ENCODE assay signal across 21 cellular contexts in genomic region chr1:162321809-162322422, GRCh38. TPM values are rescaled to one million over a fixed set of nuclear protein-coding genes. Genes with fewer than 3 reads are reported as not detected.
DNase-seq lines count a peak whose midpoint lies in the region; ATAC-seq and TF ChIP-seq lines count a peak whose summit lies in the region.
"Had no signal": no experiment of that assay in that cellular context is flagged by ENCODE, and none has a peak within 500 bp of the region (broad histone marks: within the 10 kb centered on the region; RNA-seq: fewer than 3 reads in every experiment).

No MANE protein-coding gene starts in this region.

- 84 to 92% methylated on average over 5 to 6 of the region's 6 CpGs for WGBS in transverse colon (ENCODE audit: low coverage in 1 of 2), 2 donors

- ATAC-seq in left lobe of liver (peak; percentile 44), T-helper 17 cell (no peak)

- H3K27me3 ChIP-seq in colonic mucosa = no peaks in the 10 kb centered on the region
- H3K27me3 ChIP-seq in transverse colon = no peaks in the 10 kb centered on the region
- H3K27me3 ChIP-seq: BE2C had no signal

- no peak overlapping the region for H3K4me3 Mint-ChIP-seq in T-helper 17 cell
- H3K4me3 Mint-ChIP-seq: CD4-positive, CD25-positive, alpha-beta regulatory T cell; CD8-positive, alpha-beta memory T cell had no signal

- H3K4me3 ChIP-seq in colonic mucosa = no peak overlapping the region
- no peak overlapping the region for H3K4me3 ChIP-seq in transverse colon
- H3K4me3 ChIP-seq: GM23248 had no signal

- no peaks in the 10 kb centered on the region for H3K9me3 ChIP-seq in colonic mucosa
- no peaks in the 10 kb centered on the region for H3K9me3 ChIP-seq in transverse colon
- H3K9me3 ChIP-seq in T-helper 17 cell (ENCODE audit: control insufficient read depth, low read length, poor library complexity, severe bottlenecking) = no peaks in the 10 kb centered on the region
- H3K9me3 ChIP-seq: BE2C had no signal

- peaks cover 5% of the 10 kb centered on the region for H3K36me3 Mint-ChIP-seq in T-helper 17 cell (ENCODE audit: low read depth)
- H3K36me3 Mint-ChIP-seq: CD4-positive, CD25-positive, alpha-beta regulatory T cell; CD8-positive, alpha-beta memory T cell had no signal

- DNase-seq in HuH-7 (ENCODE audit: low spot score) (peak; percentile 9), colonic mucosa (peak; percentile 39), left lobe of liver (ENCODE audit: low spot score) (no peak), transverse colon (peak; percentile 20), T-helper 17 cell (no peak), NCI-H2196 (lab: John Stamatoyannopoulos, UW; ENCODE audit: unreplicated experiment) (no peak)
- DNase-seq in stimulated activated CD4-positive, alpha-beta T cell treated with anti-CD3 and anti-CD28 coated beads, Interleukin-1b, Interleukin-23, amount 100 ng/mL, for 48 hours = no peak
- DNase-seq: 8988T; BE2C; C1 segment of cervical spinal cord; CD4-positive, CD25-positive, alpha-beta regulatory T cell; CD8-positive, alpha-beta memory T cell; COR-L47; DMS153; DMS79; GDM1; GM23248; HCEC 1CT had no signal

- H3K27ac ChIP-seq in colonic mucosa (no peak overlapping the region), transverse colon (no peak overlapping the region)
- H3K27ac ChIP-seq: GM23248, HL-60 had no signal

- no peak overlapping the region for H3K27ac Mint-ChIP-seq in T-helper 17 cell
- H3K27ac Mint-ChIP-seq: CD4-positive, CD25-positive, alpha-beta regulatory T cell; CD8-positive, alpha-beta memory T cell had no signal

- H3K9ac ChIP-seq in colonic mucosa (ENCODE audit: low read depth in 2 of 2, low read length in 2 of 2) = no peak overlapping the region
- H3K9ac ChIP-seq: GM23248 had no signal

- H3K27me3 Mint-ChIP-seq in T-helper 17 cell = peaks cover 62% of the 10 kb centered on the region

- H3K4me1 Mint-ChIP-seq in T-helper 17 cell = peaks cover 2% of the 10 kb centered on the region
- H3K4me1 Mint-ChIP-seq: CD4-positive, CD25-positive, alpha-beta regulatory T cell; CD8-positive, alpha-beta memory T cell had no signal

- intact Hi-C loops in colonic mucosa (cut with DNase I) (no loop called here), transverse colon (cut with DNase I; ENCODE audit: low total_unique reads) (no loop called here)

- TF ChIP-seq POLR2A in transverse colon (IDR thresholded peaks at IDR 0.05) = no peak

- H3K4me1 ChIP-seq in colonic mucosa = no peaks in the 10 kb centered on the region
- H3K4me1 ChIP-seq in transverse colon = no peaks in the 10 kb centered on the region
- H3K4me1 ChIP-seq: BE2C had no signal

- H3K36me3 ChIP-seq in colonic mucosa (no peaks in the 10 kb centered on the region), transverse colon (no peaks in the 10 kb centered on the region)
- H3K36me3 ChIP-seq: BE2C had no signal

- TF ChIP-seq CTCF in colonic mucosa (IDR thresholded peaks at IDR 0.05) = no peak
- peak in 1 of 5 experiments; percentile 21 for TF ChIP-seq CTCF in transverse colon (IDR thresholded peaks at IDR 0.05)

- no peak for TF ChIP-seq EP300 in transverse colon (IDR thresholded peaks at IDR 0.05; ENCODE audit: low read depth)

- in situ Hi-C loops in transverse colon (cut with MboI; ENCODE audit: low pct_ligation_motif_present in 1 of 4, low pct_unique_long_range_greater_than_20kb in 1 of 4, low sequenced_read_pairs in 3 of 4) = no loop called here

RNA-seq across cellular contexts. Expression of gene SPATA46, which starts 54.7 kb away (rescaled TPM):
- total RNA-seq in colonic mucosa (not detected), left lobe of liver (not detected), transverse colon (not detected), T-helper 17 cell (not detected)
- total RNA-seq: CD4-positive, CD25-positive, alpha-beta regulatory T cell; CD8-positive, alpha-beta memory T cell; Daoy; GM23248; HT1080 had no signal

RNA-seq across cellular contexts. Expression of gene C1orf226, which starts 59.6 kb away (rescaled TPM):
- total RNA-seq in colonic mucosa (10 to 100 TPM; 26.9 to 54.0 TPM), left lobe of liver (50.4 TPM), transverse colon (10 to 100 TPM; 13.1 to 20.3 (median 16.7) TPM), T-helper 17 cell (not detected)

Comparison
In these comparisons a context has a peak if more than half of its experiments do, and no peak if none do; other contexts are left out.
1. DNase-seq: peak in HuH-7 (single experiment), colonic mucosa (single experiment) and transverse colon (single experiment); none in left lobe of liver (single experiment), T-helper 17 cell (0 of 3), NCI-H2196 (single experiment) and stimulated activated CD4-positive, alpha-beta T cell treated with anti-CD3 and anti-CD28 coated beads, Interleukin-1b, Interleukin-23, amount 100 ng/mL, for 48 hours (single experiment).
2. RNA of gene C1orf226, which starts 59.6 kb away (total RNA-seq): 26.9 to 54.0 TPM in colonic mucosa, 50.4 TPM in left lobe of liver (single experiment) and 13.1 to 20.3 TPM in transverse colon; not detected in T-helper 17 cell; every median in the first group is over 10 times any median in the second.